ENCODE assay signal across 2 cellular contexts in the genomic region with DNA sequence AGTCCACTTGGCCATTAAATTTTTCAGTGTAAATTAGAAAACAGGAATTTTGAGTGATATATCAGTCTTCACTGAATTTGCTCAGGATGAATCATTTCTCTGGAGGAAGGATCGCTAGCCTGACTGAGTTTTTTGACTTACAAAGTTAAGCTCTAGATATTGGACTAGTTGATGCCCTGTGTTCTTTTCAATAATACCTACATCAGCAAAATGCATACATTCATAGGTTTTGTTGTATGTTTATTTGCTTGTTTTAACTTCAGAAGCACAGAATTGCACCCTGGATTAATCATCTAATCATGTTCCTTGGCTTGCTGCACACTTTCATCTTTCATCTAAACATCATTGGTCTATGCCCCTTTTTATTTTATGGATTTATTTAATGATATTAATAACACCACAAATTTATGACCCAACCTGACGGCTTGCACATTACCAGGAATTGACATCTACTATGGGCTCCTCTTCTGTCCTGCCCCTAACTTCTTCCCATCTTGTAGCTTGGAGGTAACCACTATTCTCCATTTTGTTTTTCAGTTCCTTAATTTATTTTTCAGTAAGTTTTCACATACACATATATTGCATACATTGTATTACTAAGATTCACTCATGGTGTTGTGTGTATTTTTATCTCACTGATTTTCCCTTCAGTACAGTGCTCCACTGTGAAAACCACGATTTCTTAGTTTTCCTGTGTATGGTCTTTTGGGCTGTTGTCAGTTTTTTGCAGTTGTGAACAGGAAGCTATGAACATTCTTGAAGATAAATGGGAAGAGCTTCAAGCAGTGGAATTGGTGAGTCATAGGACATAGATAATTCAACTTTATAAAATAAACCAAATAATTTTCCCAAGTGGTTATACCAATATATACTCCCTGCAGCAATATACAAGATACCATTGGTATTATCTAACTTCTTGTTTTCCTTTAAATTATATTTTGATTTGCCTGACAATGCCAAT.
TF ChIP-seq lines count a peak whose summit lies in the region.

No MANE protein-coding gene starts in this region.

TF ChIP-seq in HepG2, 621 proteins besides CTCF, POLR2A, EP300 and RAD21:
- TF ChIP-seq, protein P1, sequence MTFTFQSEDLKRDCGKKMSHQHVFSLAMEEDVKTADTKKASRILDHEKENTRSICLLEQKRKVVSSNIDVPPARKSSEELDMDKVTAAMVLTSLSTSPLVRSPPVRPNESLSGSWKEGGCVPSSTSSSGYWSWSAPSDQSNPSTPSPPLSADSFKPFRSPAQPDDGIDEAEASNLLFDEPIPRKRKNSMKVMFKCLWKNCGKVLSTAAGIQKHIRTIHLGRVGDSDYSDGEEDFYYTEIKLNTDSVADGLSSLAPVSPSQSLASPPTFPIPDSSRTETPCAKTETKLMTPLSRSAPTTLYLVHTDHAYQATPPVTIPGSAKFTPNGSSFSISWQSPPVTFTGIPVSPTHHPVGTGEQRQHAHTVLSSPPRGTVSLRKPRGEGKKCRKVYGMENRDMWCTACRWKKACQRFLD (CRISPR knock-in tag; IDR thresholded peaks at IDR 0.05; ENCODE audit: borderline replicate concordance): no peak
- TF ChIP-seq MAFF (IDR thresholded peaks at IDR 0.05; ENCODE audit: low read depth, low read length) (peak; percentile 79), ISL2 (CRISPR knock-in tag; IDR thresholded peaks at IDR 0.05) (no peak), MAFK (conservative IDR thresholded peaks at IDR 0.05 in 1 of 2, IDR thresholded peaks at IDR 0.05 in 1 of 2; ENCODE audit: low read length in 2 of 2) (peak; percentile 68 to 86), TEAD3 (CRISPR knock-in tag; optimal IDR thresholded peaks at IDR 0.05; ENCODE audit: borderline replicate concordance) (no peak), NFE2L1 (CRISPR knock-in tag; IDR thresholded peaks at IDR 0.05; ENCODE audit: borderline replicate concordance) (no peak), REL (CRISPR knock-in tag; conservative IDR thresholded peaks at IDR 0.05) (no peak), ZNF879 (CRISPR knock-in tag; IDR thresholded peaks at IDR 0.05) (no peak), RFX3 (CRISPR knock-in tag; IDR thresholded peaks at IDR 0.05) (no peak), RORA (CRISPR knock-in tag; IDR thresholded peaks at IDR 0.05) (no peak), SOX6 (IDR thresholded peaks at IDR 0.05) (no peak), SOX6 (CRISPR knock-in tag; IDR thresholded peaks at IDR 0.05) (no peak), ZNF124 (CRISPR knock-in tag; IDR thresholded peaks at IDR 0.05) (no peak), ZNF816 (CRISPR knock-in tag; IDR thresholded peaks at IDR 0.05; ENCODE audit: borderline replicate concordance) (no peak)
- TF ChIP-seq, protein P2, sequence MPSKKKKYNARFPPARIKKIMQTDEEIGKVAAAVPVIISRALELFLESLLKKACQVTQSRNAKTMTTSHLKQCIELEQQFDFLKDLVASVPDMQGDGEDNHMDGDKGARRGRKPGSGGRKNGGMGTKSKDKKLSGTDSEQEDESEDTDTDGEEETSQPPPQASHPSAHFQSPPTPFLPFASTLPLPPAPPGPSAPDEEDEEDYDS (CRISPR knock-in tag; IDR thresholded peaks at IDR 0.05): no peak
TF ChIP-seq in HepG2: peak in this region for 2.

TF ChIP-seq in IMR-90, 13 proteins besides CTCF, POLR2A, EP300 and RAD21:
- TF ChIP-seq FOS (IDR thresholded peaks at IDR 0.05; ENCODE audit: low read depth, low read length): no peak; the same call in 1 of the 2 replicates
- TF ChIP-seq MAFK (IDR thresholded peaks at IDR 0.05; ENCODE audit: low read depth, low read length): peak; percentile 80
